ENCODE assay signal across 1 cellular context in genomic region chr5:97737608-97738007, GRCh38.
TF ChIP-seq lines count a peak whose summit lies in the region.

No MANE protein-coding gene starts in this region.

TF ChIP-seq in IMR-90, 13 proteins besides CTCF, POLR2A, EP300 and RAD21:
- TF ChIP-seq MAFK (IDR thresholded peaks at IDR 0.05; ENCODE audit: low read depth, low read length) (no peak), CEBPB (IDR thresholded peaks at IDR 0.05; ENCODE audit: low read depth, low read length) (no peak), NFE2L2 (IDR thresholded peaks at IDR 0.05; ENCODE audit: low read depth, low read length) (no peak), USF2 (IDR thresholded peaks at IDR 0.05; ENCODE audit: low read depth, low read length) (no peak), SMC3 (IDR thresholded peaks at IDR 0.05; ENCODE audit: low read depth, low read length) (no peak), MXI1 (IDR thresholded peaks at IDR 0.05; ENCODE audit: borderline replicate concordance, low read depth, low read length) (no peak), RCOR1 (IDR thresholded peaks at IDR 0.05; ENCODE audit: insufficient replicate concordance, low read length) (no peak)
